1 cellular context compared by ENCODE assay signal in the genomic region with DNA sequence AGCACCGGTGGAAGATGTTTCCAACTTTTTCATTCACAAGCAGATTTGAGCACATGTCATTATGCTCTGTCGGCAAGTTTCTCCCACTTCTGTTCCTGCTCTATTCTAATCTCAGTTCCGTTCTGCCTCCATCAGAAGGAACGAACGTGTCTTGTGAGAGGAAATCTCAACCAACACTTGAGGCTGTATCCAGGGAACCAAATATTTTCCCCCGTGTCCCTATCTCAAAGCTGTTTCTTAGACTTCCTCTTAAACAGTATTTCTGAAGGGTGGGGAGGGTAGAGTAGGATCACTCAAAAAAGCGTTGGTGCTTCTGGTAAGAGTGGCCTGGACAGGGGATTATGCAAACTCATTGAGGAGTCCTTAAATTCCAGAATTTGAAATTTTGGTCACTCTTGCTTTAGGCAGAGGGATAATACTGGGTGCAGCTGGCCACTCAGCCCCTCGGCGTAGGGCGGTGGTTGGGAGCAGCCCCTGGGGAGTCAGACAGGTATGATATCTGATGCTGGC.
TF ChIP-seq lines count a peak whose summit lies in the region.

No MANE protein-coding gene starts in this region.

TF ChIP-seq in liver, 16 proteins besides CTCF, POLR2A, EP300 and RAD21 (continued from another document):
- TF ChIP-seq, protein P1, sequence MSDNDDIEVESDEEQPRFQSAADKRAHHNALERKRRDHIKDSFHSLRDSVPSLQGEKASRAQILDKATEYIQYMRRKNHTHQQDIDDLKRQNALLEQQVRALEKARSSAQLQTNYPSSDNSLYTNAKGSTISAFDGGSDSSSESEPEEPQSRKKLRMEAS (IDR thresholded peaks at IDR 0.05): peak; percentile 80
- TF ChIP-seq NR2F2 (IDR thresholded peaks at IDR 0.05) (peak; percentile 46), FOXA1 (IDR thresholded peaks at IDR 0.05) (no peak), HNF4A (conservative IDR thresholded peaks at IDR 0.05) (no peak)
- TF ChIP-seq, protein P2, sequence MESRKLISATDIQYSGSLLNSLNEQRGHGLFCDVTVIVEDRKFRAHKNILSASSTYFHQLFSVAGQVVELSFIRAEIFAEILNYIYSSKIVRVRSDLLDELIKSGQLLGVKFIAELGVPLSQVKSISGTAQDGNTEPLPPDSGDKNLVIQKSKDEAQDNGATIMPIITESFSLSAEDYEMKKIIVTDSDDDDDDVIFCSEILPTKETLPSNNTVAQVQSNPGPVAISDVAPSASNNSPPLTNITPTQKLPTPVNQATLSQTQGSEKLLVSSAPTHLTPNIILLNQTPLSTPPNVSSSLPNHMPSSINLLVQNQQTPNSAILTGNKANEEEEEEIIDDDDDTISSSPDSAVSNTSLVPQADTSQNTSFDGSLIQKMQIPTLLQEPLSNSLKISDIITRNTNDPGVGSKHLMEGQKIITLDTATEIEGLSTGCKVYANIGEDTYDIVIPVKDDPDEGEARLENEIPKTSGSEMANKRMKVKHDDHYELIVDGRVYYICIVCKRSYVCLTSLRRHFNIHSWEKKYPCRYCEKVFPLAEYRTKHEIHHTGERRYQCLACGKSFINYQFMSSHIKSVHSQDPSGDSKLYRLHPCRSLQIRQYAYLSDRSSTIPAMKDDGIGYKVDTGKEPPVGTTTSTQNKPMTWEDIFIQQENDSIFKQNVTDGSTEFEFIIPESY (IDR thresholded peaks at IDR 0.05): no peak
- TF ChIP-seq, protein P3, sequence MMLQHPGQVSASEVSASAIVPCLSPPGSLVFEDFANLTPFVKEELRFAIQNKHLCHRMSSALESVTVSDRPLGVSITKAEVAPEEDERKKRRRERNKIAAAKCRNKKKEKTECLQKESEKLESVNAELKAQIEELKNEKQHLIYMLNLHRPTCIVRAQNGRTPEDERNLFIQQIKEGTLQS (IDR thresholded peaks at IDR 0.05): no peak
